ENCODE assay signal across 13 cellular contexts in genomic region chr5:30849801-30850370, GRCh38.
DNase-seq lines count a peak whose midpoint lies in the region; ATAC-seq, FAIRE-seq and TF ChIP-seq lines count a peak whose summit lies in the region.
"Had no signal": no experiment of that assay in that cellular context is flagged by ENCODE, and none has a peak within 500 bp of the region (broad histone marks: within the 10 kb centered on the region; RNA-seq: fewer than 3 reads in every experiment).

No MANE protein-coding gene starts in this region.

- no peaks in the 10 kb centered on the region for H3K4me1 ChIP-seq in HepG2 (ENCODE audit: insufficient read depth, low read length)
- no peaks in the 10 kb centered on the region for H3K4me1 ChIP-seq in right lobe of liver
- no peaks in the 10 kb centered on the region for H3K4me1 ChIP-seq in adipocyte (ENCODE audit: control insufficient read depth, insufficient read depth, low read length)
- H3K4me1 ChIP-seq in hepatocyte (ENCODE audit: insufficient read depth): no peaks in the 10 kb centered on the region
- H3K4me1 ChIP-seq: upper lobe of left lung had no signal

- WGBS in HepG2 (ENCODE audit: low lambda C conversion rate): 0% methylated on average over 4 of the region's 5 CpGs
- WGBS in right lobe of liver (ENCODE audit: insufficient coverage, low coverage, low lambda C conversion rate, missing lambda C conversion rate): 53% methylated on average over 5 of the region's 5 CpGs
- WGBS in hepatocyte (ENCODE audit: low lambda C conversion rate, missing lambda C conversion rate): 61% methylated on average over 5 of the region's 5 CpGs

- TF ChIP-seq CTCF in HepG2 (CRISPR knock-in tag; IDR thresholded peaks at IDR 0.05): no peak
- no peak for TF ChIP-seq CTCF in right lobe of liver (IDR thresholded peaks at IDR 0.05)
- no peak for TF ChIP-seq CTCF in hepatocyte (IDR thresholded peaks at IDR 0.05; ENCODE audit: poor library complexity)

- no peak overlapping the region for H3K27ac ChIP-seq in HepG2 (ENCODE audit: extremely low read length, insufficient read depth, low read length)
- H3K27ac ChIP-seq in right lobe of liver: no peak overlapping the region
- H3K27ac ChIP-seq in hepatocyte: no peak overlapping the region
- H3K27ac ChIP-seq: upper lobe of left lung had no signal

- H3K36me3 ChIP-seq in HepG2 (replicated peaks in 1 of 2; ENCODE audit: control insufficient read depth in 1 of 2, insufficient read depth in 2 of 2, low read length in 2 of 2) (no peaks in the 10 kb centered on the region), right lobe of liver (no peaks in the 10 kb centered on the region), adipocyte (ENCODE audit: control insufficient read depth, insufficient read depth, low read length, severe bottlenecking) (no peaks in the 10 kb centered on the region), hepatocyte (replicated peaks; ENCODE audit: insufficient read depth, low read depth) (no peaks in the 10 kb centered on the region)
- H3K36me3 ChIP-seq: upper lobe of left lung had no signal

- BruUV-seq in HepG2 (replicated peaks; lab: Mats Ljungman, UMichigan): no TSS peak

- no peak overlapping the region for H3K4me2 ChIP-seq in HepG2 (ENCODE audit: low read depth, low read length)
- H3K4me2 ChIP-seq in hepatocyte: peak overlapping the region; percentile 14

- ATAC-seq in HepG2 (no peak), right lobe of liver (no peak), GM18867 (IDR thresholded peaks at IDR 0.05; ENCODE audit: unreplicated experiment) (no peak), HG02678 (IDR thresholded peaks at IDR 0.05; ENCODE audit: unreplicated experiment) (no peak)
- ATAC-seq: activated CD4-positive, CD25-positive, alpha-beta regulatory T cell treated with anti-CD3 and anti-CD28 coated beads, Interleukin-2, amount 50 U/mL, for 24 hours had no signal

- H3K9me2 ChIP-seq in hepatocyte (replicated peaks; ENCODE audit: insufficient read depth): no peaks in the 10 kb centered on the region

- TF ChIP-seq POLR2A in HepG2 (IDR thresholded peaks at IDR 0.05; ENCODE audit: insufficient read depth in 1 of 2, low read depth in 2 of 2, low read length in 2 of 2): no peak
- no peak for TF ChIP-seq POLR2A in right lobe of liver (IDR thresholded peaks at IDR 0.05)

- no peaks in the 10 kb centered on the region for H3K27me3 ChIP-seq in HepG2 (ENCODE audit: control insufficient read depth in 1 of 2, insufficient read depth in 2 of 2, low read length in 2 of 2)
- H3K27me3 ChIP-seq in right lobe of liver: no peaks in the 10 kb centered on the region
- no peaks in the 10 kb centered on the region for H3K27me3 ChIP-seq in adipocyte (replicated peaks; ENCODE audit: control insufficient read depth, insufficient read depth, low read length)
- H3K27me3 ChIP-seq in hepatocyte: no peaks in the 10 kb centered on the region
- H3K27me3 ChIP-seq: upper lobe of left lung had no signal

- FAIRE-seq in HepG2 (lab: Jason Lieb, UNC) (no peak), urothelium cell line (lab: Jason Lieb, UNC) (peak; percentile 74)

- CTCF ChIA-PET in HepG2 (lab: Yijun Ruan, JAX; ENCODE audit: low intra/inter-chr PET ratio, low total read pairs): no interaction called here

- POLR2A ChIA-PET in HepG2 (lab: Yijun Ruan, JAX): no interaction called here

- H4K20me1 ChIP-seq in HepG2 (ENCODE audit: insufficient read depth, low read length) (no peaks in the 10 kb centered on the region), hepatocyte (ENCODE audit: insufficient read depth, poor library complexity, severe bottlenecking) (no peaks in the 10 kb centered on the region)

- no peaks in the 10 kb centered on the region for H3K9me3 ChIP-seq in HepG2 (ENCODE audit: low read length)
- no peaks in the 10 kb centered on the region for H3K9me3 ChIP-seq in right lobe of liver
- no peaks in the 10 kb centered on the region for H3K9me3 ChIP-seq in adipocyte (ENCODE audit: control insufficient read depth, low read length)
- no peaks in the 10 kb centered on the region for H3K9me3 ChIP-seq in hepatocyte (ENCODE audit: low read depth)
- H3K9me3 ChIP-seq: upper lobe of left lung had no signal

- H3K4me3 ChIP-seq in HepG2 (replicated peaks in 1 of 3; ENCODE audit: insufficient read depth in 1 of 3, low read depth in 2 of 3, low read length in 3 of 3) (no peak overlapping the region), right lobe of liver (no peak overlapping the region), adipocyte (ENCODE audit: low read length) (no peak overlapping the region), hepatocyte (no peak overlapping the region)
- H3K4me3 ChIP-seq: upper lobe of left lung had no signal

- in situ Hi-C loops in HepG2 (cut with HindIII; ENCODE audit: extremely low pct_ligation_motif_present, low pct_unique_long_range_greater_than_20kb): no loop called here

- no peaks in the 10 kb centered on the region for H3K79me2 ChIP-seq in HepG2 (ENCODE audit: insufficient read depth, low read length)
- H3K79me2 ChIP-seq in hepatocyte: no peaks in the 10 kb centered on the region

- peak; percentile 28 for DNase-seq in HepG2 (ENCODE audit: low spot score)
- DNase-seq in right lobe of liver: no peak
- DNase-seq in adipocyte (ENCODE audit: low read depth): peak; percentile 48
- no peak for DNase-seq in hepatocyte (ENCODE audit: low spot score)
- DNase-seq in urothelium cell line (ENCODE audit: low spot score): peak; percentile 54
- DNase-seq in germinal center (ENCODE audit: low spot score): no peak
- DNase-seq: activated T-cell treated with anti-CD3 and anti-CD28 coated beads, Interleukin-2, amount 50 U/mL, for 1 hour; hypothalamus; stimulated activated CD4-positive, alpha-beta T cell treated with anti-CD3 and anti-CD28 coated beads, Interleukin-1b, Interleukin-23, amount 100 ng/mL, for 48 hours had no signal

- intact Hi-C loops in HepG2 (cut with micrococcal nuclease; ENCODE audit: unreplicated experiment): no loop called here
- intact Hi-C loops in right lobe of liver (cut with DNase I): no loop called here

- no peak for TF ChIP-seq EP300 in HepG2 (IDR thresholded peaks at IDR 0.05; ENCODE audit: low read depth in 2 of 2, low read length in 2 of 2)
- no peak for TF ChIP-seq EP300 in HepG2 (CRISPR knock-in tag; IDR thresholded peaks at IDR 0.05; ENCODE audit: borderline replicate concordance)

- H3K9ac ChIP-seq in HepG2 (ENCODE audit: insufficient read depth, low read depth, low read length) (no peak overlapping the region), adipocyte (ENCODE audit: low read length) (no peak overlapping the region)

- TF ChIP-seq RAD21 in HepG2 (CRISPR knock-in tag; IDR thresholded peaks at IDR 0.05): no peak

- no peak overlapping the region for H2AFZ ChIP-seq in HepG2 (ENCODE audit: low read length)
- no peak overlapping the region for H2AFZ ChIP-seq in hepatocyte

TF ChIP-seq in HepG2, 621 proteins besides CTCF, POLR2A, EP300 and RAD21:
- no peak for TF ChIP-seq ATF5 (CRISPR knock-in tag; IDR thresholded peaks at IDR 0.05; ENCODE audit: low read depth)
- no peak for TF ChIP-seq IRX3 (CRISPR knock-in tag; IDR thresholded peaks at IDR 0.05; ENCODE audit: borderline replicate concordance, low read depth)
- no peak for TF ChIP-seq SIN3B (IDR thresholded peaks at IDR 0.05; ENCODE audit: low read length)
- no peak for TF ChIP-seq ZNF83 (CRISPR knock-in tag; IDR thresholded peaks at IDR 0.05; ENCODE audit: borderline replicate concordance)
- TF ChIP-seq REXO4 (CRISPR knock-in tag; IDR thresholded peaks at IDR 0.05; ENCODE audit: borderline replicate concordance): no peak
- TF ChIP-seq ZNF619 (CRISPR knock-in tag; IDR thresholded peaks at IDR 0.05): no peak

Comparison
In these comparisons a context has a peak if more than half of its experiments do, and no peak if none do; other contexts are left out.
1. DNase-seq: peak in HepG2 (single experiment), adipocyte (single experiment) and urothelium cell line (single experiment); none in right lobe of liver (0 of 3), hepatocyte (single experiment) and germinal center (single experiment).